In the genomic region with DNA sequence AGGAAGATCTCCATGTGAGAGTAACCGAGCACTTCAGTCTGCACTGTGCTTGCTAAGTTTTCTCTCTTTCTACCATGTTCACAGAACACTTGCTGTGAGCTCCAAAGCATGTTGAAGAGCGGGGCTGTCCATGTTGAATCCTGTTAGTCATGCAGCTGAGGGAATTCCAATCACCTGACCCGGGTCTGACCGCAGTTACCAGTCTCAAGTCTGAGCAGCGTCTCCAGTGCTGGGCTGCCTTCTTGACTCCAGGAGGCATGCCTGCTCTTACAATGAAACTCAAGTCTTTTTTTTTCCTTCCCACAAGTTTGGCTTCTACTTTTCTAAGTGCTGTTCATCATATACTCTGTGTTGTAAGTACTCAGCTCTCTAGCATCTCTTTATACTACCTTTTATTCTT, we compare ENCODE assay signal across 13 cellular contexts. TPM values are rescaled to one million over a fixed set of nuclear protein-coding genes. Genes with fewer than 3 reads are reported as not detected.
A peak's percentile ranks its signal among the peaks of the same experiment; 100 is the strongest.
DNase-seq lines count a peak whose midpoint lies in the region; ATAC-seq, FAIRE-seq and TF ChIP-seq lines count a peak whose summit lies in the region.
"Had no signal": no experiment of that assay in that cellular context is flagged by ENCODE, and none has a peak within 500 bp of the region (broad histone marks: within the 10 kb centered on the region; RNA-seq: fewer than 3 reads in every experiment).

No MANE protein-coding gene starts in this region.

- peaks cover 9% of the 10 kb centered on the region for H3K4me1 ChIP-seq in smooth muscle cell (ENCODE audit: low read depth)

- no peak overlapping the region for H3K27ac Mint-ChIP-seq in activated T-cell treated with anti-CD3 and anti-CD28 coated beads, Interleukin-2, amount 50 U/mL, for 24 hours

- TF ChIP-seq POLR2A in H54 (IDR thresholded peaks at IDR 0.05; ENCODE audit: low read depth, low read length): no peak

- FAIRE-seq in H54 (lab: Jason Lieb, UNC): peak; percentile 87

- WGBS in smooth muscle cell (ENCODE audit: low lambda C conversion rate): 31% methylated on average over 5 of the region's 5 CpGs

- peak overlapping the region; percentile 38 for H3K4me2 ChIP-seq in smooth muscle cell

- H3F3A ChIP-seq in smooth muscle cell (ENCODE audit: low read depth): peaks cover 24% of the 10 kb centered on the region

- H3K27ac ChIP-seq in smooth muscle cell (ENCODE audit: low read depth): peak overlapping the region; percentile 98
- H3K27ac ChIP-seq: coronary artery had no signal

- no peaks in the 10 kb centered on the region for H3K79me2 ChIP-seq in smooth muscle cell (ENCODE audit: low read depth)

- no peaks in the 10 kb centered on the region for H3K27me3 ChIP-seq in smooth muscle cell (ENCODE audit: low read depth)

- no peaks in the 10 kb centered on the region for H3K36me3 ChIP-seq in smooth muscle cell (ENCODE audit: low read depth)

- DNase-seq in H54 (ENCODE audit: insufficient read length, low spot score): peak; percentile 81
- DNase-seq in fibroblast of pulmonary artery (ENCODE audit: low read depth): peak; percentile 91
- no peak for DNase-seq in smooth muscle cell (lab: John Stamatoyannopoulos, UW; ENCODE audit: unreplicated experiment)
- DNase-seq in NOMO-1 treated with DMSO at 0.1 percent for 48 hours (lab: John Stamatoyannopoulos, UW; ENCODE audit: unreplicated experiment): no peak
- no peak for DNase-seq in Right ventricle myocardium inferior (ENCODE audit: missing footprints)
- DNase-seq in activated T-cell treated with anti-CD3 and anti-CD28 coated beads, Interleukin-2, amount 50 U/mL, for 24 hours: no peak
- DNase-seq in stimulated activated CD4-positive, alpha-beta T cell treated with anti-CD3 and anti-CD28 coated beads, Interleukin-2, amount 100 ng/mL, for 48 hours: no peak
- DNase-seq: activated T-cell treated with anti-CD3 and anti-CD28 coated beads, Interleukin-2, amount 50 U/mL, for 4 hours; left ventricle myocardium superior; NCI-H524; T-helper 9 cell had no signal

- H3K9me3 Mint-ChIP-seq in activated T-cell treated with anti-CD3 and anti-CD28 coated beads, Interleukin-2, amount 50 U/mL, for 24 hours: no peaks in the 10 kb centered on the region
- H3K9me3 Mint-ChIP-seq: activated T-cell treated with anti-CD3 and anti-CD28 coated beads, Interleukin-2, amount 50 U/mL, for 4 hours had no signal

- peaks cover 15% of the 10 kb centered on the region for H3K27me3 Mint-ChIP-seq in activated T-cell treated with anti-CD3 and anti-CD28 coated beads, Interleukin-2, amount 50 U/mL, for 24 hours

- H3K9ac ChIP-seq in smooth muscle cell (ENCODE audit: low read depth): peak overlapping the region; percentile 57

- ATAC-seq in SK-N-SH treated with all-trans-retinoic acid at 6 μM for 48 hours (peak; percentile 66), Right ventricle myocardium inferior (no peak)
- ATAC-seq: activated T-cell treated with anti-CD3 and anti-CD28 coated beads, Interleukin-2, amount 50 U/mL, for 4 hours; left ventricle myocardium superior had no signal

- H3K36me3 Mint-ChIP-seq in activated T-cell treated with anti-CD3 and anti-CD28 coated beads, Interleukin-2, amount 50 U/mL, for 24 hours (ENCODE audit: low read depth): no peaks in the 10 kb centered on the region

- H4K20me1 ChIP-seq in smooth muscle cell (ENCODE audit: low read depth): no peaks in the 10 kb centered on the region

- peak; percentile 29 for TF ChIP-seq CTCF in fibroblast of pulmonary artery (IDR thresholded peaks at IDR 0.05; ENCODE audit: low read length, missing control alignments)
- TF ChIP-seq CTCF in smooth muscle cell (IDR thresholded peaks at IDR 0.05; ENCODE audit: borderline replicate concordance, insufficient read depth, poor library complexity, severe bottlenecking): no peak

- no peak overlapping the region for H3K4me3 Mint-ChIP-seq in activated T-cell treated with anti-CD3 and anti-CD28 coated beads, Interleukin-2, amount 50 U/mL, for 24 hours
- H3K4me3 Mint-ChIP-seq: activated T-cell treated with anti-CD3 and anti-CD28 coated beads, Interleukin-2, amount 50 U/mL, for 4 hours had no signal

- intact Hi-C loops in Right ventricle myocardium inferior (cut with DNase I): no loop called here

- no peaks in the 10 kb centered on the region for H3K9me3 ChIP-seq in smooth muscle cell (replicated peaks; ENCODE audit: low read depth)

- no peak overlapping the region for H3K4me3 ChIP-seq in fibroblast of pulmonary artery (replicated peaks; ENCODE audit: low read depth, low read length)
- H3K4me3 ChIP-seq in smooth muscle cell: no peak overlapping the region
- H3K4me3 ChIP-seq: coronary artery had no signal

- no peak overlapping the region for H2AFZ ChIP-seq in smooth muscle cell (ENCODE audit: low read depth)

- peaks cover 33% of the 10 kb centered on the region for H3K4me1 Mint-ChIP-seq in activated T-cell treated with anti-CD3 and anti-CD28 coated beads, Interleukin-2, amount 50 U/mL, for 24 hours (ENCODE audit: low read depth)

TF ChIP-seq in SK-N-SH treated with all-trans-retinoic acid at 6 μM for 48 hours, 23 proteins besides CTCF, POLR2A, EP300 and RAD21:
- TF ChIP-seq ZFP3 (CRISPR knock-in tag; IDR thresholded peaks at IDR 0.05) (no peak), PPARA (CRISPR knock-in tag; IDR thresholded peaks at IDR 0.05; ENCODE audit: borderline replicate concordance) (no peak), GLIS3 (CRISPR knock-in tag; IDR thresholded peaks at IDR 0.05) (no peak), TCF4 (CRISPR knock-in tag; IDR thresholded peaks at IDR 0.05; ENCODE audit: borderline replicate concordance) (no peak)
- TF ChIP-seq, protein P1, sequence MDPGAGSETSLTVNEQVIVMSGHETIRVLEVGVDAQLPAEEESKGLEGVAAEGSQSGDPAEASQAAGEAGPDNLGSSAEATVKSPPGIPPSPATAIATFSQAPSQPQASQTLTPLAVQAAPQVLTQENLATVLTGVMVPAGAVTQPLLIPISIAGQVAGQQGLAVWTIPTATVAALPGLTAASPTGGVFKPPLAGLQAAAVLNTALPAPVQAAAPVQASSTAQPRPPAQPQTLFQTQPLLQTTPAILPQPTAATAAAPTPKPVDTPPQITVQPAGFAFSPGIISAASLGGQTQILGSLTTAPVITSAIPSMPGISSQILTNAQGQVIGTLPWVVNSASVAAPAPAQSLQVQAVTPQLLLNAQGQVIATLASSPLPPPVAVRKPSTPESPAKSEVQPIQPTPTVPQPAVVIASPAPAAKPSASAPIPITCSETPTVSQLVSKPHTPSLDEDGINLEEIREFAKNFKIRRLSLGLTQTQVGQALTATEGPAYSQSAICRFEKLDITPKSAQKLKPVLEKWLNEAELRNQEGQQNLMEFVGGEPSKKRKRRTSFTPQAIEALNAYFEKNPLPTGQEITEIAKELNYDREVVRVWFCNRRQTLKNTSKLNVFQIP (CRISPR knock-in tag; IDR thresholded peaks at IDR 0.05; ENCODE audit: borderline replicate concordance, low read depth): no peak

RNA-seq across cellular contexts. Expression of a gene that starts 44.3 kb away (rescaled TPM):
- total RNA-seq in smooth muscle cell: not detected in 2 replicates
- not detected in 2 replicates for polyA plus RNA-seq in smooth muscle cell
- total RNA-seq in Right ventricle myocardium inferior: not detected
- total RNA-seq: activated T-cell treated with anti-CD3 and anti-CD28 coated beads, Interleukin-2, amount 50 U/mL, for 4 hours; left ventricle myocardium superior had no signal

RNA-seq across cellular contexts. Expression of a gene that starts 56.5 kb away (rescaled TPM):
- not detected in 2 replicates for total RNA-seq in smooth muscle cell
- not detected in 2 replicates for polyA plus RNA-seq in smooth muscle cell
- 0.38 TPM for total RNA-seq in Right ventricle myocardium inferior

RNA-seq across cellular contexts. Expression of a gene that starts 58.4 kb away (rescaled TPM):
- total RNA-seq in smooth muscle cell (16.9 and 40.4 TPM in 2 replicates), Right ventricle myocardium inferior (2.5 TPM)
- 26.5 and 35.6 TPM in 2 replicates for polyA plus RNA-seq in smooth muscle cell

Comparison
In these comparisons a context has a peak if more than half of its experiments do, and no peak if none do; other contexts are left out.
1. DNase-seq: peak in H54 (single experiment) and fibroblast of pulmonary artery (single experiment); none in smooth muscle cell (single experiment), NOMO-1 treated with DMSO at 0.1 percent for 48 hours (single experiment), Right ventricle myocardium inferior (single experiment), activated T-cell treated with anti-CD3 and anti-CD28 coated beads, Interleukin-2, amount 50 U/mL, for 24 hours (single experiment) and stimulated activated CD4-positive, alpha-beta T cell treated with anti-CD3 and anti-CD28 coated beads, Interleukin-2, amount 100 ng/mL, for 48 hours (0 of 2).